ENCODE assay signal across 18 cellular contexts in genomic region chr19:1828279-1829238, GRCh38.
"Had no signal": no experiment of that assay in that cellular context is flagged by ENCODE, and none has a peak within 500 bp of the region (broad histone marks: within the 10 kb centered on the region; RNA-seq: fewer than 3 reads in every experiment).

No MANE protein-coding gene starts in this region.

- DNase-seq: activated CD4-positive, alpha-beta T cell treated with anti-CD3 and anti-CD28 coated beads for 1 hour; activated CD4-positive, alpha-beta T cell treated with anti-CD3 and anti-CD28 coated beads, Interleukin-2, amount 50 U/mL, for 4 hours; activated naive CD8-positive, alpha-beta T cell treated with anti-CD3 and anti-CD28 coated beads for 36 hours; amygdala; body of pancreas; effector memory CD8-positive, alpha-beta T cell; stimulated activated CD4-positive, alpha-beta T cell treated with anti-CD3 and anti-CD28 coated beads, Interleukin-15, amount 100 ng/mL, for 24 hours; stimulated activated CD4-positive, alpha-beta T cell treated with anti-CD3 and anti-CD28 coated beads, Interleukin-2, amount 100 ng/mL, for 48 hours; T-helper 17 cell; tibial artery; WERI-Rb-1 had no signal

- H3K27ac ChIP-seq: body of pancreas, hepatocyte, right atrium auricular region, tibial artery, WERI-Rb-1 had no signal

- H3K4me3 Mint-ChIP-seq: activated naive CD8-positive, alpha-beta T cell treated with anti-CD3 and anti-CD28 coated beads for 36 hours; activated T-helper 1 cell treated with anti-CD3 and anti-CD28 coated beads, Interleukin-12 subunit alpha, Interleukin-12 subunit beta, Interleukin-2, Interleukin-4 antibody, amounts not matched to agents 30 ng/mL and 10 ng/mL and 1 ng/mL, durations not matched to agents 14 hours and 24 hours and 36 hours; effector memory CD8-positive, alpha-beta T cell; mesothelial cell of epicardium; neural crest cell; T-helper 17 cell had no signal

- H3K27ac Mint-ChIP-seq: activated naive CD8-positive, alpha-beta T cell treated with anti-CD3 and anti-CD28 coated beads for 36 hours; activated T-helper 1 cell treated with anti-CD3 and anti-CD28 coated beads, Interleukin-12 subunit alpha, Interleukin-12 subunit beta, Interleukin-2, Interleukin-4 antibody, amounts not matched to agents 30 ng/mL and 10 ng/mL and 1 ng/mL, durations not matched to agents 14 hours and 24 hours and 36 hours; effector memory CD8-positive, alpha-beta T cell; mesothelial cell of epicardium; T-helper 17 cell had no signal

- ATAC-seq: body of pancreas; effector memory CD8-positive, alpha-beta T cell; T-helper 17 cell had no signal

- H3K27me3 ChIP-seq: body of pancreas, hepatocyte, right atrium auricular region, tibial artery had no signal

- H3K4me3 ChIP-seq: body of pancreas, hepatocyte, lung, prostate gland, right atrium auricular region, tibial artery had no signal

- H3K9me3 ChIP-seq: body of pancreas, prostate gland, right atrium auricular region, tibial artery had no signal

- H3K4me1 Mint-ChIP-seq: neural crest cell had no signal

- H3K9me3 Mint-ChIP-seq: activated naive CD8-positive, alpha-beta T cell treated with anti-CD3 and anti-CD28 coated beads for 36 hours; activated T-helper 1 cell treated with anti-CD3 and anti-CD28 coated beads, Interleukin-12 subunit alpha, Interleukin-12 subunit beta, Interleukin-2, Interleukin-4 antibody, amounts not matched to agents 30 ng/mL and 10 ng/mL and 1 ng/mL, durations not matched to agents 14 hours and 24 hours and 36 hours; effector memory CD8-positive, alpha-beta T cell; mesothelial cell of epicardium; neural crest cell had no signal

- H3K4me1 ChIP-seq: prostate gland had no signal

- H3K27me3 Mint-ChIP-seq: activated naive CD8-positive, alpha-beta T cell treated with anti-CD3 and anti-CD28 coated beads for 36 hours; effector memory CD8-positive, alpha-beta T cell; T-helper 17 cell had no signal
